ENCODE assay signal across 9 cellular contexts in the genomic region with DNA sequence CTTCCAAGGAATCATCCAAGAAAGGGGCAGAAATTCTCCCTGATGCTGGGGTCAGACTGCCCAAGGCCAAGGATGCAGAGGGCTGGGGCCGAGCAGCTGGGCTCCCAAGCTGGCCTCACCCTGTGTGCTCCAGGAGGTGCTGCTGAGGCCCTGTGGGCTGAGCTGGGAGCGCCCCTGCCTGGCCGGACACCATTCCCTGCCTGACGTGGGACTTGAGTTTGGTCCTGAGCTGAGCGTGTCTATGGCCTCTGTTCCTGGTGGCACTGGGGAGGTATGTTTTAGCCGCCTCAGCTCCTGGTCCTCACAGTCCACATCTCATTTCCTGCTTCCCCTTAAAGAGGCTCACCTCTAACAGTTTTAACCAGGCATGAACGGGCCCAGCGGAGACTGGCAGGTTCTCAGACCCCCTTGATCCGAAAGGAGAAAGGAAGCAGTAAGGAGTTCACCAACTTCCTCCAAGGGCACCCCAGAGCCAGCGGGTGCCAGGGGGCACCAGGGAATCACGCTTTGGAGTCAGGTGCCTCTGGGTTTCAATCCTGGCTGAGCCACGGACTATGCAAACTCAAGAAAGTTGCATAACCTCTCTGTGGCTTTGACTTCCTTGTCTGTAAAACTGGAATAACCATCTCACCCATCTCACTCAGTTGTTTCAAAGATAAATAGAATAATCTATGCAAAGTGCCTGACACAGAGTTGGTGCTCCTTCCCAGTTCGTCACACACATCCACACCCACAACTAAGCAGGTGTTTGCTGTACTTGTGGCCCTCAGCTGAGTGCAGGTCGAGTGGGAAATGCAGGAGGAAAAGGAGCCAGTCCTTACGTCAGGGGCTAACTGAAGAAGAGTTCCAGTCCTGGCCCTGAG. TPM values are rescaled to one million over a fixed set of nuclear protein-coding genes. Genes with fewer than 3 reads are reported as not detected.
A peak's percentile ranks its signal among the peaks of the same experiment; 100 is the strongest.
DNase-seq lines count a peak whose midpoint lies in the region; ATAC-seq and TF ChIP-seq lines count a peak whose summit lies in the region.
"Had no signal": no experiment of that assay in that cellular context is flagged by ENCODE, and none has a peak within 500 bp of the region (broad histone marks: within the 10 kb centered on the region; RNA-seq: fewer than 3 reads in every experiment).

No MANE protein-coding gene starts in this region.

- H3K27me3 Mint-ChIP-seq in WTC11 (ENCODE audit: low read depth) (no peaks in the 10 kb centered on the region), memory B cell (no peaks in the 10 kb centered on the region)

- TF ChIP-seq CTCF in WTC11 (IDR thresholded peaks at IDR 0.05) (no peak), A673 (conservative IDR thresholded peaks at IDR 0.05; ENCODE audit: low read depth, low read length) (no peak)

- H3K4me1 Mint-ChIP-seq in WTC11 (peaks cover 11% of the 10 kb centered on the region), memory B cell (peaks cover 3% of the 10 kb centered on the region)

- no peaks in the 10 kb centered on the region for H3K9me3 ChIP-seq in A673 (ENCODE audit: low read depth, low read length, poor library complexity, severe bottlenecking)

- DNase-seq in EH (ENCODE audit: low read depth) (peak; percentile 55), WTC11 (ENCODE audit: low spot score) (peak; percentile 69), memory B cell (ENCODE audit: low spot score in 2 of 2) (no peak), NCI-H345 treated with DMSO at 0.1 percent for 48 hours (lab: John Stamatoyannopoulos, UW; ENCODE audit: unreplicated experiment) (no peak), A673 (ENCODE audit: low spot score) (no peak)

- CTCF ChIA-PET in WTC11 (lab: Charles Lee) = interaction anchor here (0.5 to 2.7 kb wide), 30 partner anchors 11 to 275 kb away, joined by 3 to 19 read pairs (median 4); no protein-coding TSS in a partner anchor
- CTCF ChIA-PET in A673 (lab: Charles Lee) = no interaction called here

- H3K27me3 ChIP-seq in A673 (replicated peaks; ENCODE audit: insufficient read depth, low read depth, low read length, poor library complexity) = no peaks in the 10 kb centered on the region

- no TSS peak for BruUV-seq in A673 (replicated peaks; lab: Mats Ljungman, UMichigan)

- H3K36me3 Mint-ChIP-seq in WTC11 (no peaks in the 10 kb centered on the region), memory B cell (no peaks in the 10 kb centered on the region)

- no peaks in the 10 kb centered on the region for H3K36me3 ChIP-seq in A673 (ENCODE audit: insufficient read depth, low read length, poor library complexity, severe bottlenecking)

- H3K4me3 Mint-ChIP-seq in WTC11 (no peak overlapping the region), memory B cell (no peak overlapping the region)

- intact Hi-C loops in A673 (cut with micrococcal nuclease; ENCODE audit: unreplicated experiment) = no loop called here

- ATAC-seq in HG02610 (IDR thresholded peaks at IDR 0.05; ENCODE audit: unreplicated experiment) (peak; percentile 44), WTC11 (peak; percentile 93), memory B cell (ENCODE audit: low read depth) (peak; percentile 34), GM21576 (IDR thresholded peaks at IDR 0.05; ENCODE audit: unreplicated experiment) (no peak), HG03196 (IDR thresholded peaks at IDR 0.05; ENCODE audit: unreplicated experiment) (no peak)

- POLR2A ChIA-PET in WTC11 (lab: Charles Lee) (no interaction called here), A673 (lab: Charles Lee; ENCODE audit: low non-redundant PET) (no interaction called here)

- no peak overlapping the region for H3K27ac ChIP-seq in A673 (ENCODE audit: low read depth, low read length, poor library complexity, severe bottlenecking)
- H3K27ac ChIP-seq: coronary artery had no signal

- H3K4me1 ChIP-seq in A673 (ENCODE audit: insufficient read depth, low read length, poor library complexity, severe bottlenecking) = no peaks in the 10 kb centered on the region

- no peaks in the 10 kb centered on the region for H3K9me3 Mint-ChIP-seq in WTC11
- H3K9me3 Mint-ChIP-seq in memory B cell = no peaks in the 10 kb centered on the region

- H3K27ac Mint-ChIP-seq in WTC11 (no peak overlapping the region), memory B cell (no peak overlapping the region)

- H3K4me3 ChIP-seq in A673 (ENCODE audit: low read depth, low read length, poor library complexity, severe bottlenecking) = no peak overlapping the region
- H3K4me3 ChIP-seq: coronary artery had no signal

TF ChIP-seq in WTC11, 78 proteins besides CTCF, POLR2A, EP300 and RAD21:
- TF ChIP-seq, protein P1, sequence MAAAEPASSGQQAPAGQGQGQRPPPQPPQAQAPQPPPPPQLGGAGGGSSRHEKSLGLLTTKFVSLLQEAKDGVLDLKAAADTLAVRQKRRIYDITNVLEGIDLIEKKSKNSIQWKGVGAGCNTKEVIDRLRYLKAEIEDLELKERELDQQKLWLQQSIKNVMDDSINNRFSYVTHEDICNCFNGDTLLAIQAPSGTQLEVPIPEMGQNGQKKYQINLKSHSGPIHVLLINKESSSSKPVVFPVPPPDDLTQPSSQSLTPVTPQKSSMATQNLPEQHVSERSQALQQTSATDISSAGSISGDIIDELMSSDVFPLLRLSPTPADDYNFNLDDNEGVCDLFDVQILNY (CRISPR knock-in tag; IDR thresholded peaks at IDR 0.05) = no peak
- no peak for TF ChIP-seq USF2 (CRISPR knock-in tag; IDR thresholded peaks at IDR 0.05)
- TF ChIP-seq ATF1 (CRISPR knock-in tag; IDR thresholded peaks at IDR 0.05) = no peak
- no peak for TF ChIP-seq SMAD3 (CRISPR knock-in tag; IDR thresholded peaks at IDR 0.05; ENCODE audit: borderline replicate concordance)
- TF ChIP-seq AFF4 (CRISPR knock-in tag; IDR thresholded peaks at IDR 0.05; ENCODE audit: borderline replicate concordance) = no peak

RNA-seq across cellular contexts. Expression of gene SLC12A8, which starts 48.6 kb away (rescaled TPM):
- total RNA-seq in WTC11 (2021) (7.5 to 10.3 TPM (median 9.1 TPM) in 3 replicates), A673 (2021) (3.6 and 7.1 TPM in 2 replicates)

Comparison
In these comparisons a context has a peak if more than half of its experiments do, and no peak if none do; other contexts are left out.
1. DNase-seq: peak in EH (single experiment) and WTC11 (single experiment); none in memory B cell (0 of 2), NCI-H345 treated with DMSO at 0.1 percent for 48 hours (single experiment) and A673 (single experiment).
2. ATAC-seq: peak in HG02610 (single experiment), WTC11 (single experiment) and memory B cell (single experiment); none in GM21576 (single experiment) and HG03196 (single experiment).